In genomic region chr1:85276290-85277026, GRCh38 we compare ENCODE assay signal across 8 cellular contexts. TPM values are rescaled to one million over a fixed set of nuclear protein-coding genes. Genes with fewer than 3 reads are reported as not detected.
A peak's percentile ranks its signal among the peaks of the same experiment; 100 is the strongest.
DNase-seq lines count a peak whose midpoint lies in the region; ATAC-seq and TF ChIP-seq lines count a peak whose summit lies in the region.

Gene BCL10, minus strand, starts transcription at chr1:85276632. Its CDS starts 280 bp downstream, at chr1:85276352.

- H3K4me1 Mint-ChIP-seq in type B pancreatic cell (ENCODE audit: unreplicated experiment), result peaks cover 22% of the 10 kb centered on the region

- DNase-seq in GM13976 (ENCODE audit: low spot score) (peak; percentile 98), NCI-H146 treated with DMSO at 0.1 percent for 48 hours (lab: John Stamatoyannopoulos, UW; ENCODE audit: unreplicated experiment) (peak; percentile 96), amniotic epithelial cell (ENCODE audit: low read depth) (peak; percentile 96), heart left ventricle (peak; percentile 98 to 100 (median 99)), pons (ENCODE audit: low spot score) (peak; percentile 98), type B pancreatic cell (ENCODE audit: extremely low spot score, unreplicated experiment) (peak; percentile 98)

- TF ChIP-seq CTCF in GM13976 (IDR thresholded peaks at IDR 0.05; ENCODE audit: borderline replicate concordance, control extremely low read depth, extremely low read depth, insufficient read depth, missing control alignments) (no peak), heart left ventricle (IDR thresholded peaks at IDR 0.05) (no peak), type B pancreatic cell (conservative IDR thresholded peaks at IDR 0.05) (no peak)

- H3K36me3 Mint-ChIP-seq in type B pancreatic cell, result peaks cover 15% of the 10 kb centered on the region

- WGBS in heart left ventricle, 4 donors, result 0 to 1% (median 0%) methylated on average over 24 to 72 of the region's 72 CpGs

- TF ChIP-seq POLR2A in heart left ventricle (IDR thresholded peaks at IDR 0.05), result peak; percentile 84 to 86

- H3K4me3 ChIP-seq in heart left ventricle, result peak within 1 kb of the TSS; percentile 65 to 97 (median 90)

- peak within 1 kb of the TSS; percentile 95 for H3K4me3 Mint-ChIP-seq in type B pancreatic cell

- H3K27ac Mint-ChIP-seq in type B pancreatic cell, result peak within 1 kb of the TSS; percentile 96

- peaks cover 8 to 62% (median 27%) of the 10 kb centered on the region in 12 donors for H3K4me1 ChIP-seq in heart left ventricle

- intact Hi-C loops in T-helper 1 cell treated with Interleukin-12 subunit alpha and Interleukin-12 subunit beta and Interleukin-4 antibody, amounts not matched to agents 30 ng/mL and 1 ng/mL, for 36 hours (cut with micrococcal nuclease), result loop anchor here (1.0 to 10.0 kb wide), 20 partner anchors 17 to 1769 kb away; partner anchors contain the start of genes C1orf52, GNG5, HS2ST1 and MCOLN2
- intact Hi-C loops in heart left ventricle (cut with DNase I), result loop anchor here in 1 of 10 donors (1.0 kb wide), 1 partner anchor 17 kb away; the partner anchor contains the start of gene C1orf52

- H3K27me3 ChIP-seq in heart left ventricle, result no peaks in the 10 kb centered on the region

- H3K27me3 Mint-ChIP-seq in type B pancreatic cell, result peaks cover 7% of the 10 kb centered on the region

- in situ Hi-C loops in GM13976 (cut with MboI; ENCODE audit: low sequenced_read_pairs, unreplicated experiment), result no loop called here

- ATAC-seq in HG02870 (IDR thresholded peaks at IDR 0.05; ENCODE audit: unreplicated experiment), result peak; percentile 93
- peak; percentile 99 for ATAC-seq in heart left ventricle

- H3K9me3 Mint-ChIP-seq in type B pancreatic cell, result peaks cover 5% of the 10 kb centered on the region

- peak within 1 kb of the TSS; percentile 61 to 98 (median 97) for H3K27ac ChIP-seq in heart left ventricle

- H3K36me3 ChIP-seq in heart left ventricle, result peaks cover 0 to 23% (median 6%) of the 10 kb centered on the region in 9 donors

- no peaks in the 10 kb centered on the region for H3K9me3 ChIP-seq in heart left ventricle

RNA-seq across cellular contexts. Expression of gene BCL10, which starts in this region (rescaled TPM):
- 28.2 and 30.1 TPM in 2 replicates for total RNA-seq in T-helper 1 cell treated with Interleukin-12 subunit alpha and Interleukin-12 subunit beta and Interleukin-4 antibody, amounts not matched to agents 30 ng/mL and 1 ng/mL, for 36 hours
- total RNA-seq in heart left ventricle, result 10 to 100 TPM in 4 of 9 donors, 1 to 10 TPM in 5; 6.9 to 20.4 (median 8.7) TPM
- 1 to 10 TPM; 3.4 to 5.9 TPM for polyA plus RNA-seq in heart left ventricle
- 25.0 and 34.7 TPM in 2 replicates for total RNA-seq in type B pancreatic cell (ENCODE audit: low replicate concordance)

Comparison
In these comparisons a context has a peak if more than half of its experiments do, and no peak if none do; other contexts are left out.
1. Peak in every context shown above with its lines: DNase-seq, ATAC-seq, H3K4me3 ChIP-seq and H3K27ac ChIP-seq.